In the genomic region with DNA sequence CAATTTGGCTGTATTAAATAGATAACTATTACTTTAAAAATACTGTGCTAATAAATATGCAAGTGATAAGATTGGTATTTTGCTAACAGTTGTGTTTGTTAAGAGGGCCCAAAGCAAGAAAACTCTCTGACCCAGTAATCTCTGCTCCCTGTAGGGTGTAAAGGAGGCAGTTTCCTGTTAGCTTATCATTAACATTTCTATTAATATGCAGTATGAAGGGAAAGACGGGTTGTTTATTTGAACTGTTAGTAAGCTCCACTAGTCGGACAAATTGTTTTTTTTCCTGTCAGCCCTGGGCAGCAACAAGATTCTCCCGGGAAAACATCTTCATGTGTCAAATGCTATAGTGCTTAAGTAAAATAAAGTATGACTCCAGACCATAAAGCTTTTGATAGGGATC, we compare ENCODE assay signal across 25 cellular contexts. TPM values are rescaled to one million over a fixed set of nuclear protein-coding genes. Genes with fewer than 3 reads are reported as not detected.
DNase-seq lines count a peak whose midpoint lies in the region; ATAC-seq, FAIRE-seq and TF ChIP-seq lines count a peak whose summit lies in the region.
"Had no signal": no experiment of that assay in that cellular context is flagged by ENCODE, and none has a peak within 500 bp of the region (broad histone marks: within the 10 kb centered on the region; RNA-seq: fewer than 3 reads in every experiment).

No MANE protein-coding gene starts in this region.

- TF ChIP-seq CTCF in A549 (IDR thresholded peaks at IDR 0.05) (no peak), H9 (conservative IDR thresholded peaks at IDR 0.05) (no peak), WERI-Rb-1 (IDR thresholded peaks at IDR 0.05; ENCODE audit: low read depth, low read length) (no peak)

- 0 out of 2 replicates have a peak, but pooled peaks cover 4% of the 10 kb centered on the region for H3K27me3 Mint-ChIP-seq in H9 (ENCODE audit: low read depth)
- H3K27me3 Mint-ChIP-seq: activated CD4-positive, alpha-beta memory T cell treated with anti-CD3 and anti-CD28 coated beads, Interleukin-2, amount 10 ng/mL, durations not matched to agents 7 days and 5 days; activated naive CD4-positive, alpha-beta T cell treated with anti-CD3 and anti-CD28 coated beads, Interleukin-2, amount 10 ng/mL, durations not matched to agents 7 days and 5 days; progenitor cell of endocrine pancreas had no signal

- no peaks in the 10 kb centered on the region for H3K79me2 ChIP-seq in H9 (ENCODE audit: insufficient read depth, low read length)

- no peaks in the 10 kb centered on the region for H3K9me3 ChIP-seq in A549
- H3K9me3 ChIP-seq in H9 (ENCODE audit: control insufficient read depth, low read depth, low read length): no peaks in the 10 kb centered on the region
- peaks cover 3% of the 10 kb centered on the region for H3K9me3 ChIP-seq in WERI-Rb-1 (ENCODE audit: severe bottlenecking)

- no peak overlapping the region for H3K18ac ChIP-seq in H9 (ENCODE audit: insufficient read length, low read depth, low read length)

- no peaks in the 10 kb centered on the region for H3K79me1 ChIP-seq in H9 (ENCODE audit: insufficient read depth, low read depth, low read length, poor library complexity, severe bottlenecking)

- H3K27me3 ChIP-seq in H9 (ENCODE audit: insufficient read depth, low read length): no peaks in the 10 kb centered on the region
- H3K27me3 ChIP-seq in WERI-Rb-1 (ENCODE audit: insufficient read depth, low read depth, severe bottlenecking): no peaks in the 10 kb centered on the region
- H3K27me3 ChIP-seq: BLaER1 treated with 17β-estradiol and CSF1 and Interleukin-3, amounts not matched to agents 10 nM and 100 nM had no signal

- H4K20me1 ChIP-seq in H9 (ENCODE audit: control insufficient read depth, insufficient read depth, insufficient read length): no peaks in the 10 kb centered on the region

- POLR2A ChIA-PET in A549 (lab: Yijun Ruan, JAX): no interaction called here

- no peak overlapping the region for H3K23ac ChIP-seq in H9 (ENCODE audit: insufficient read length, low read depth, low read length)

- H2BK20ac ChIP-seq in H9 (ENCODE audit: low read depth, low read length, poor library complexity, severe bottlenecking): no peak overlapping the region

- no peak for TF ChIP-seq EP300 in A549 (IDR thresholded peaks at IDR 0.05)

- peaks cover 12 to 15% of the 10 kb centered on the region in 2 experiments; a peak in 4 of 5 replicates for H3K9me3 Mint-ChIP-seq in H9
- H3K9me3 Mint-ChIP-seq: activated CD4-positive, alpha-beta memory T cell treated with anti-CD3 and anti-CD28 coated beads, Interleukin-2, amount 10 ng/mL, durations not matched to agents 7 days and 5 days; activated naive CD4-positive, alpha-beta T cell treated with anti-CD3 and anti-CD28 coated beads, Interleukin-2, amount 10 ng/mL, durations not matched to agents 7 days and 5 days; mesothelial cell of epicardium had no signal

- no peak for FAIRE-seq in A549 (lab: Jason Lieb, UNC)
- FAIRE-seq: A204.1, astrocyte, GM12891, keratinocyte had no signal

- H3T11ph ChIP-seq in H9 (ENCODE audit: low read length): no peak overlapping the region

- 24% methylated on average over 3 of the region's 3 CpGs for WGBS in A549 (ENCODE audit: missing lambda C conversion rate)
- no CpG with 5 or more reads among the region's 3 CpGs for WGBS in H9 (ENCODE audit: extremely low coverage, insufficient read length, low lambda C conversion rate)

- no peak overlapping the region for H3K27ac Mint-ChIP-seq in H9
- H3K27ac Mint-ChIP-seq: activated CD4-positive, alpha-beta memory T cell treated with anti-CD3 and anti-CD28 coated beads, Interleukin-2, amount 10 ng/mL, durations not matched to agents 7 days and 5 days; activated naive CD4-positive, alpha-beta T cell treated with anti-CD3 and anti-CD28 coated beads, Interleukin-2, amount 10 ng/mL, durations not matched to agents 7 days and 5 days; mesothelial cell of epicardium; nephron progenitor cell; progenitor cell of endocrine pancreas had no signal

- CTCF ChIA-PET in A549 (lab: Yijun Ruan, JAX): interaction anchor here (0.6 kb wide), 2 partner anchors 12 to 41 kb away, joined by 3 read pairs; no protein-coding TSS in a partner anchor

- H3K56ac ChIP-seq in H9 (ENCODE audit: insufficient read length, low read depth, low read length): no peak overlapping the region

- no peak overlapping the region for H2BK12ac ChIP-seq in H9 (ENCODE audit: insufficient read length, low read depth, low read length)

- no peak overlapping the region for H3K27ac ChIP-seq in A549
- no peak overlapping the region for H3K27ac ChIP-seq in H9 (ENCODE audit: insufficient read length, low read depth, low read length)
- H3K27ac ChIP-seq in WERI-Rb-1: no peak overlapping the region
- H3K27ac ChIP-seq: BLaER1 treated with 17β-estradiol and CSF1 and Interleukin-3, amounts not matched to agents 10 nM and 100 nM had no signal

- peak in 1 of 2 experiments; percentile 37; a peak in 2 of 6 replicates for ATAC-seq in A549
- ATAC-seq in HG02885 (IDR thresholded peaks at IDR 0.05; ENCODE audit: poor library complexity, unreplicated experiment): no peak
- no peak for ATAC-seq in HG02973 (IDR thresholded peaks at IDR 0.05; ENCODE audit: unreplicated experiment)
- no peak for ATAC-seq in GM19324 (IDR thresholded peaks at IDR 0.05; ENCODE audit: low FRiP score, unreplicated experiment)

- H3K4me2 ChIP-seq in A549 (peak overlapping the region; percentile 12; the same call in 1 of the 3 replicates), H9 (ENCODE audit: insufficient read depth, insufficient read length, low read length) (peak overlapping the region; percentile 6)

- peaks cover 28% of the 10 kb centered on the region for H3K4me1 ChIP-seq in A549
- H3K4me1 ChIP-seq in H9 (ENCODE audit: insufficient read depth, low read length): no peaks in the 10 kb centered on the region

- TF ChIP-seq POLR2A in A549 (IDR thresholded peaks at IDR 0.05; ENCODE audit: low read length): no peak

- H2AFZ ChIP-seq in H9 (ENCODE audit: low read length): no peak overlapping the region

- DNase-seq in A549 (ENCODE audit: low read depth in 1 of 2, low spot score in 1 of 2) (no peak), H9 (no peak), amniotic epithelial cell (ENCODE audit: low read depth) (peak; percentile 16), kidney tubule cell (ENCODE audit: low spot score) (peak; percentile 30), WERI-Rb-1 (no peak)
- DNase-seq: activated CD4-positive, alpha-beta memory T cell treated with anti-CD3 and anti-CD28 coated beads, Interleukin-2, amount 10 ng/mL, durations not matched to agents 7 days and 5 days; activated naive CD4-positive, alpha-beta T cell treated with anti-CD3 and anti-CD28 coated beads, Interleukin-2, amount 10 ng/mL, durations not matched to agents 7 days and 5 days; activated T-cell treated with anti-CD3 and anti-CD28 coated beads, Interleukin-2, amount 50 U/mL, for 1 hour; NCI-H1436; NCI-H2171; NCI-H526 treated with DMSO at 0.1 percent for 48 hours; nephron progenitor cell; SHP77 treated with DMSO at 0.1 percent for 48 hours; stimulated activated CD4-positive, alpha-beta T cell treated with anti-CD3 and anti-CD28 coated beads, Interleukin-12 subunit alpha, Interleukin-12 subunit beta, amount 100 ng/mL, for 4 hours; stimulated activated CD8-positive, alpha-beta memory T cell treated with anti-CD3 and anti-CD28 coated beads, Interleukin-4, amount 100 ng/mL, for 48 hours had no signal

- peaks cover 10 to 16% of the 10 kb centered on the region in 2 experiments for H3K4me1 Mint-ChIP-seq in H9
- H3K4me1 Mint-ChIP-seq: nephron progenitor cell had no signal

- H3K9ac ChIP-seq in H9 (ENCODE audit: extremely low read depth, insufficient read length, low read length): no peak overlapping the region
- H3K9ac ChIP-seq: BLaER1 treated with 17β-estradiol and CSF1 and Interleukin-3, amounts not matched to agents 10 nM and 100 nM had no signal

- H3K4ac ChIP-seq in H9 (ENCODE audit: low read depth, low read length): no peak overlapping the region

- H2BK120ac ChIP-seq in H9 (ENCODE audit: low read depth, low read length, poor library complexity, severe bottlenecking): no peak overlapping the region

- H3K14ac ChIP-seq in H9 (ENCODE audit: insufficient read depth, low read length): no peak overlapping the region

- H3K23me2 ChIP-seq in H9 (ENCODE audit: insufficient read length, low read depth, low read length, poor library complexity, severe bottlenecking): no peaks in the 10 kb centered on the region

- H4K91ac ChIP-seq in H9 (ENCODE audit: insufficient read length, low read depth, low read length): no peak overlapping the region

- H3K4me3 ChIP-seq in A549: no peak overlapping the region
- no peak overlapping the region for H3K4me3 ChIP-seq in WERI-Rb-1 (ENCODE audit: low read depth, low read length)
- H3K4me3 ChIP-seq: BLaER1 treated with 17β-estradiol and CSF1 and Interleukin-3, amounts not matched to agents 10 nM and 100 nM had no signal

- peaks cover 7% of the 10 kb centered on the region for H3K36me3 ChIP-seq in WERI-Rb-1

- H2BK15ac ChIP-seq in H9 (ENCODE audit: low read depth, low read length): no peak overlapping the region

- peaks cover 9 to 14% (median 13%) of the 10 kb centered on the region in 3 experiments; a peak in 5 of 7 replicates for H3K36me3 Mint-ChIP-seq in H9 (ENCODE audit: insufficient read depth in 1 of 3, low read depth in 3 of 3)

- no peak overlapping the region for H2AK5ac ChIP-seq in H9 (ENCODE audit: insufficient read length, low read length)

- no peak overlapping the region for H4K5ac ChIP-seq in H9 (ENCODE audit: insufficient read length, low read depth, low read length)

- peak overlapping the region in 1 of 2 experiments; percentile 41; a peak in 1 of 5 replicates for H3K4me3 Mint-ChIP-seq in H9
- H3K4me3 Mint-ChIP-seq: activated CD4-positive, alpha-beta memory T cell treated with anti-CD3 and anti-CD28 coated beads, Interleukin-2, amount 10 ng/mL, durations not matched to agents 7 days and 5 days; activated naive CD4-positive, alpha-beta T cell treated with anti-CD3 and anti-CD28 coated beads, Interleukin-2, amount 10 ng/mL, durations not matched to agents 7 days and 5 days; mesothelial cell of epicardium; nephron progenitor cell had no signal

- TF ChIP-seq RAD21 in A549 (conservative IDR thresholded peaks at IDR 0.05 in 1 of 2, IDR thresholded peaks at IDR 0.05 in 1 of 2): no peak

- no peak overlapping the region for H2BK5ac ChIP-seq in H9 (ENCODE audit: insufficient read length, low read length)

- H4K8ac ChIP-seq in H9 (replicated peaks; ENCODE audit: insufficient read length, low read depth, low read length): no peak overlapping the region

RNA-seq across cellular contexts. Expression of a gene that starts 35.6 kb away (rescaled TPM):
- polyA plus RNA-seq in A549 (2011; rRNA removed) (17.3 and 19.4 TPM in 2 replicates), A549 (2017; fragmentation: RNase III; extraction: RNeasy Plus Mini Kit Qiagen cat#74134 plus additional on column Dnase treatment) (12.4 to 14.3 TPM (median 13.7 TPM) in 3 replicates)
- 4.1 and 4.2 TPM in 2 replicates for polyA plus RNA-seq in A549 (2012; cell fraction: cytosol; rRNA removed)
- 3.1 and 3.4 TPM in 2 replicates for polyA plus RNA-seq in A549 (2012; cell fraction: nucleus; rRNA removed)
- polyA minus RNA-seq in A549 (2011; rRNA and poly(A)+ RNA removed): 3.4 and 3.8 TPM in 2 replicates
- total RNA-seq in H9 (2021): 15.4 and 15.5 TPM in 2 replicates

RNA-seq across cellular contexts. Expression of a gene that starts 35.9 kb away (rescaled TPM):
- polyA plus RNA-seq in A549 (2011; rRNA removed) (30.6 and 38.1 TPM in 2 replicates), A549 (2017; fragmentation: RNase III; extraction: RNeasy Plus Mini Kit Qiagen cat#74134 plus additional on column Dnase treatment) (11.6 to 12.7 TPM (median 11.9 TPM) in 3 replicates)
- 8.5 and 9.5 TPM in 2 replicates for polyA plus RNA-seq in A549 (2012; cell fraction: cytosol; rRNA removed)
- 7.9 and 9.7 TPM in 2 replicates for polyA plus RNA-seq in A549 (2012; cell fraction: nucleus; rRNA removed)
- polyA minus RNA-seq in A549 (2011; rRNA and poly(A)+ RNA removed): 37.4 and 43.9 TPM in 2 replicates
- 7.5 and 8.2 TPM in 2 replicates for total RNA-seq in H9 (2021)

Comparison
In these comparisons a context has a peak if more than half of its experiments do, and no peak if none do; other contexts are left out.
1. DNase-seq: peak in amniotic epithelial cell (single experiment) and kidney tubule cell (single experiment); none in A549 (0 of 2), H9 (single experiment) and WERI-Rb-1 (single experiment).